ENCODE assay signal across 8 cellular contexts in genomic region chrX:39162322-39162721, GRCh38.
DNase-seq lines count a peak whose midpoint lies in the region; ATAC-seq and TF ChIP-seq lines count a peak whose summit lies in the region.

No MANE protein-coding gene starts in this region.

- DNase-seq in GM13977 (ENCODE audit: low spot score) (no peak), activated T-cell treated with anti-CD3 and anti-CD28 coated beads for 24 hours (ENCODE audit: low read depth) (peak; percentile 36), heart right ventricle (peak in 1 of 2 donors; percentile 26), SIG-M5 (lab: John Stamatoyannopoulos, UW) (no peak), NCI-H1092 (lab: John Stamatoyannopoulos, UW) (no peak), NCI-H2227 treated with DMSO at 0.1 percent for 48 hours (lab: John Stamatoyannopoulos, UW) (no peak)
- DNase-seq in stimulated activated CD4-positive, alpha-beta T cell treated with anti-CD3 and anti-CD28 coated beads, Interleukin-1b, Interleukin-23, amount 100 ng/mL, for 48 hours: peak; percentile 63

- peak overlapping the region in 5 of 10 donors; percentile 5 to 27 (median 18) for H3K4me3 ChIP-seq in heart right ventricle

- H3K9me3 ChIP-seq in heart right ventricle: no peaks in the 10 kb centered on the region

- H3K36me3 ChIP-seq in heart right ventricle: no peaks in the 10 kb centered on the region

- intact Hi-C loops in heart right ventricle (cut with DNase I): loop anchor here in 1 of 10 donors (10.0 kb wide), 1 partner anchor 82 kb away; no protein-coding TSS in a partner anchor

- ATAC-seq in heart right ventricle (peak in 6 of 8 donors; percentile 49 to 74 (median 58)), GM18502 (IDR thresholded peaks at IDR 0.05; ENCODE audit: poor library complexity, unreplicated experiment) (no peak)

- H3K27ac ChIP-seq in heart right ventricle: no peak overlapping the region

- WGBS in heart right ventricle, 2 donors: 9 to 11% methylated on average over 24 to 29 of the region's 29 CpGs

- H3K4me1 ChIP-seq in heart right ventricle: peaks cover 0 to 13% (median 0%) of the 10 kb centered on the region in 9 donors

- H3K27me3 ChIP-seq in heart right ventricle: peaks cover 0 to 62% (median 0%) of the 10 kb centered on the region in 7 donors

- peak; percentile 45 for TF ChIP-seq CTCF in GM13977 (IDR thresholded peaks at IDR 0.05; ENCODE audit: extremely low read depth, insufficient read depth, missing control alignments)
- TF ChIP-seq CTCF in heart right ventricle (IDR thresholded peaks at IDR 0.05): peak in 6 of 9 donors; percentile 14 to 34 (median 26)

- in situ Hi-C loops in GM13977 (cut with MboI; ENCODE audit: low pct_unique_long_range_greater_than_20kb, low sequenced_read_pairs, unreplicated experiment): no loop called here

Comparison
In these comparisons a context has a peak if more than half of its experiments do, and no peak if none do; other contexts are left out.
1. DNase-seq: peak in activated T-cell treated with anti-CD3 and anti-CD28 coated beads for 24 hours (single experiment) and stimulated activated CD4-positive, alpha-beta T cell treated with anti-CD3 and anti-CD28 coated beads, Interleukin-1b, Interleukin-23, amount 100 ng/mL, for 48 hours (single experiment); none in GM13977 (single experiment), SIG-M5 (single experiment), NCI-H1092 (single experiment) and NCI-H2227 treated with DMSO at 0.1 percent for 48 hours (single experiment).